Comparison of ENCODE assay signal across 14 cellular contexts in the genomic region with DNA sequence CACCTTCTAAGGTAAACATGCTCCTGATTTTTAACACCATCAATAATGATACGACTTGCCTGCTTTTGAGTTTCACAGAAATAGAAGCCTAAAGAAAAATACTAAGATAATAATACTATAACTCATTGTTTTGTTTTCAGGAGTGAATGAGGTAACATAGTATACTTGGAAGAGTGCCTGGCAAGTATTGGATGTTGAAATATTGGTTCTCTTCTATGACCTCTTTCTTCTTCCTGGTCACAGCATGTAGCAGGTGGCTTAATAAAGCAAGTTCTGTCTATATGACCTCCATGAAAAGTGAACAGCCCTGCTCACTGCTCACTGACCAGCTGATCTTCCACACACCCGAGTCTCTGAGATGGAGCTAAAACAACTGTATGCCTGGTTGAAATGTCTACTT.
DNase-seq lines count a peak whose midpoint lies in the region; ATAC-seq and TF ChIP-seq lines count a peak whose summit lies in the region.
"Had no signal": no experiment of that assay in that cellular context is flagged by ENCODE, and none has a peak within 500 bp of the region (broad histone marks: within the 10 kb centered on the region; RNA-seq: fewer than 3 reads in every experiment).

No MANE protein-coding gene starts in this region.

- H3K9me3 ChIP-seq in right lobe of liver = no peaks in the 10 kb centered on the region
- H3K9me3 ChIP-seq: HAP-1 had no signal

- peaks cover 8% of the 10 kb centered on the region for H3K4me1 Mint-ChIP-seq in Calu3 (ENCODE audit: low read depth, unreplicated experiment)
- H3K4me1 Mint-ChIP-seq: CD4-positive, alpha-beta memory T cell had no signal

- TF ChIP-seq CTCF in Calu3 (IDR thresholded peaks at IDR 0.05; ENCODE audit: unreplicated experiment) (no peak), right lobe of liver (IDR thresholded peaks at IDR 0.05) (no peak)

- no peak for TF ChIP-seq POLR2A in right lobe of liver (IDR thresholded peaks at IDR 0.05)

- intact Hi-C loops in Calu3 (cut with micrococcal nuclease; ENCODE audit: unreplicated experiment) (no loop called here), right lobe of liver (cut with DNase I) (no loop called here)

- peaks cover 0 to 7% (median 3%) of the 10 kb centered on the region in 4 donors for H3K4me1 ChIP-seq in right lobe of liver
- H3K4me1 ChIP-seq: HAP-1 had no signal

- no peaks in the 10 kb centered on the region for H3K36me3 Mint-ChIP-seq in Calu3 (ENCODE audit: insufficient read depth, unreplicated experiment)
- H3K36me3 Mint-ChIP-seq: CD4-positive, alpha-beta memory T cell had no signal

- CTCF ChIA-PET in Calu3 (lab: Charles Lee) = interaction anchor here (0.6 kb wide), 1 partner anchor 339 kb away, joined by 3 read pairs; no protein-coding TSS in a partner anchor

- in situ Hi-C loops in SK-MEL-5 (cut with HindIII; ENCODE audit: low pct_unique_long_range_greater_than_20kb, low sequenced_read_pairs) = no loop called here

- no peaks in the 10 kb centered on the region for H3K27me3 Mint-ChIP-seq in Calu3 (ENCODE audit: unreplicated experiment)
- H3K27me3 Mint-ChIP-seq: CD4-positive, alpha-beta memory T cell had no signal

- BruUV-seq in Calu3 (replicated peaks; lab: Mats Ljungman, UMichigan) = no TSS peak

- no peaks in the 10 kb centered on the region for H3K9me3 Mint-ChIP-seq in Calu3 (ENCODE audit: low read depth, unreplicated experiment)

- 26% methylated on average over 2 of the region's 2 CpGs for WGBS in right lobe of liver (ENCODE audit: insufficient coverage, low coverage, low lambda C conversion rate, missing lambda C conversion rate)

- no peak overlapping the region for H3K27ac Mint-ChIP-seq in Calu3 (ENCODE audit: unreplicated experiment)
- H3K27ac Mint-ChIP-seq: CD4-positive, alpha-beta memory T cell; HFFc6 had no signal

- H3K4me3 ChIP-seq in right lobe of liver = no peak overlapping the region
- H3K4me3 ChIP-seq: HAP-1 had no signal

- H3K4me3 Mint-ChIP-seq in Calu3 (ENCODE audit: low read depth, unreplicated experiment) = no peak overlapping the region
- H3K4me3 Mint-ChIP-seq: CD4-positive, alpha-beta memory T cell; HFFc6 had no signal

- H3K36me3 ChIP-seq in right lobe of liver = no peaks in the 10 kb centered on the region
- H3K36me3 ChIP-seq: HAP-1 had no signal

- DNase-seq in Calu3 = peak; percentile 3
- DNase-seq in SK-MEL-5 (ENCODE audit: low read depth, low spot score) = peak; percentile 28
- DNase-seq in right lobe of liver = no peak
- DNase-seq in NCI-H2196 treated with DMSO at 0.1 percent for 48 hours (lab: John Stamatoyannopoulos, UW; ENCODE audit: unreplicated experiment) = no peak
- DNase-seq in activated T-cell treated with anti-CD3 and anti-CD28 coated beads, Interleukin-2, amount 50 U/mL, for 1 hour = no peak
- DNase-seq: C1 segment of cervical spinal cord; CD4-positive, alpha-beta memory T cell; COR-L47; DMS153; GF-D8; GOT3; HFFc6 had no signal

- ATAC-seq in right lobe of liver = peak; percentile 77 to 96 (median 90)
- ATAC-seq in HG02981 (IDR thresholded peaks at IDR 0.05; ENCODE audit: unreplicated experiment) = no peak

- H3K27ac ChIP-seq in right lobe of liver = no peak overlapping the region

- H3K27me3 ChIP-seq in right lobe of liver = no peaks in the 10 kb centered on the region

Comparison
In these comparisons a context has a peak if more than half of its experiments do, and no peak if none do; other contexts are left out.
1. DNase-seq: peak in Calu3 (single experiment) and SK-MEL-5 (single experiment); none in right lobe of liver (0 of 3), NCI-H2196 treated with DMSO at 0.1 percent for 48 hours (single experiment) and activated T-cell treated with anti-CD3 and anti-CD28 coated beads, Interleukin-2, amount 50 U/mL, for 1 hour (single experiment).